Comparison of ENCODE assay signal across 8 cellular contexts in the genomic region with DNA sequence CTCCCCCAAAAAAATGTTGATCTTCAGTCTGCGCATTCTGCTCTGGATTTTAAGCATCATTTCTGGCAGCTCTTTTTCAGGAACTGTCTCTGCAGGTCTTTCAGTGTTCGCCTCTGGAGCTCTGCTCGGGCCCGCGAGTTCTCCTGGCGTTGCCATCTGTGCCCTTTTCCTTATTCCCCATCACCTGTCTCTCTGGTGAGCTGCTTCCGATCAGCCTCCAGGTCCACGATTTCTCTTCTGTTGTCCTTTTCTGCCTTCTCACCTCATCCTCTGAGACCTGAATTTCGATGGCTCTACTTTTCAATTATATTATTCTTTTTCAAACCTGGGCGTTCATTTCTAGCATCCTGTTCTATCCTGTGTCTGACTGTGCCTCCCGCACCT. TPM values are rescaled to one million over a fixed set of nuclear protein-coding genes. Genes with fewer than 3 reads are reported as not detected.
DNase-seq lines count a peak whose midpoint lies in the region; ATAC-seq and TF ChIP-seq lines count a peak whose summit lies in the region.

No MANE protein-coding gene starts in this region.

- H3K4me1 ChIP-seq in left ventricle myocardium inferior, result peaks cover 37% of the 10 kb centered on the region
- no peaks in the 10 kb centered on the region for H3K4me1 ChIP-seq in mesendoderm (ENCODE audit: control insufficient read depth, low read depth, low read length)
- peaks cover 23% of the 10 kb centered on the region for H3K4me1 ChIP-seq in vagina

- no peak overlapping the region for H4K8ac ChIP-seq in mesendoderm (ENCODE audit: low read depth, low read length)

- no peaks in the 10 kb centered on the region for H3K79me2 ChIP-seq in mesendoderm (ENCODE audit: control insufficient read depth, insufficient read depth, low read length)

- TF ChIP-seq CTCF in left ventricle myocardium inferior (IDR thresholded peaks at IDR 0.05; ENCODE audit: borderline replicate concordance), result no peak
- TF ChIP-seq CTCF in brain microvascular endothelial cell (IDR thresholded peaks at IDR 0.05; ENCODE audit: low read depth, low read length, missing control alignments), result no peak
- no peak for TF ChIP-seq CTCF in vagina (IDR thresholded peaks at IDR 0.05)

- in situ Hi-C loops in brain microvascular endothelial cell (cut with HindIII; ENCODE audit: low pct_ligation_motif_present, low sequenced_read_pairs), result no loop called here

- no peaks in the 10 kb centered on the region for H3K27me3 ChIP-seq in left ventricle myocardium inferior (ENCODE audit: low read depth)
- no peaks in the 10 kb centered on the region for H3K27me3 ChIP-seq in brain microvascular endothelial cell (replicated peaks)
- H3K27me3 ChIP-seq in mesendoderm (ENCODE audit: insufficient read depth, low read length, poor library complexity), result no peaks in the 10 kb centered on the region
- no peaks in the 10 kb centered on the region for H3K27me3 ChIP-seq in vagina

- ATAC-seq in Right ventricle myocardium inferior, result no peak
- no peak for ATAC-seq in GM18861 (IDR thresholded peaks at IDR 0.05; ENCODE audit: unreplicated experiment)

- H3K4ac ChIP-seq in mesendoderm (ENCODE audit: low read depth, low read length), result no peak overlapping the region

- peak overlapping the region; percentile 57 for H3K9ac ChIP-seq in mesendoderm (ENCODE audit: low read length)

- H3K36me3 ChIP-seq in left ventricle myocardium inferior, result no peaks in the 10 kb centered on the region
- H3K36me3 ChIP-seq in brain microvascular endothelial cell (replicated peaks), result no peaks in the 10 kb centered on the region
- H3K36me3 ChIP-seq in mesendoderm (ENCODE audit: control insufficient read depth, insufficient read depth, low read length), result no peaks in the 10 kb centered on the region
- no peaks in the 10 kb centered on the region for H3K36me3 ChIP-seq in vagina

- peak overlapping the region; percentile 94 for H3K4me3 ChIP-seq in left ventricle myocardium inferior
- peak overlapping the region; percentile 71 for H3K4me3 ChIP-seq in brain microvascular endothelial cell (ENCODE audit: low read depth, low read length)
- peak overlapping the region; percentile 22 for H3K4me3 ChIP-seq in mesendoderm (ENCODE audit: low read length)
- peak overlapping the region; percentile 78 to 94 for H3K4me3 ChIP-seq in vagina

- H3K27ac ChIP-seq in left ventricle myocardium inferior (replicated peaks), result peak overlapping the region; percentile 96
- H3K27ac ChIP-seq in brain microvascular endothelial cell, result peak overlapping the region; percentile 76
- no peak overlapping the region for H3K27ac ChIP-seq in mesendoderm (ENCODE audit: low read depth, low read length)
- peak overlapping the region; percentile 95 for H3K27ac ChIP-seq in vagina

- intact Hi-C loops in left ventricle myocardium inferior (cut with micrococcal nuclease) (no loop called here), Right ventricle myocardium inferior (cut with DNase I) (no loop called here), vagina (cut with DNase I) (no loop called here)

- H3K23ac ChIP-seq in mesendoderm (ENCODE audit: low read length), result no peak overlapping the region

- H3K56ac ChIP-seq in mesendoderm (ENCODE audit: low read length), result peak overlapping the region; percentile 42

- H2AK5ac ChIP-seq in mesendoderm (ENCODE audit: low read length), result no peak overlapping the region

- no peak overlapping the region for H2BK15ac ChIP-seq in mesendoderm (replicated peaks; ENCODE audit: low read depth)

- DNase-seq in left ventricle myocardium inferior, result no peak
- no peak for DNase-seq in Right ventricle myocardium inferior (ENCODE audit: missing footprints)
- no peak for DNase-seq in brain microvascular endothelial cell
- DNase-seq in mesendoderm, result no peak
- no peak for DNase-seq in vagina (ENCODE audit: extremely low spot score in 2 of 2)
- no peak for DNase-seq in NCI-H2029 (lab: John Stamatoyannopoulos, UW)
- DNase-seq in NCI-H1694 treated with DMSO at 0.1 percent for 48 hours (lab: John Stamatoyannopoulos, UW), result no peak

- H4K5ac ChIP-seq in mesendoderm (ENCODE audit: low read length), result no peak overlapping the region

- WGBS in mesendoderm (ENCODE audit: extremely low coverage, insufficient coverage, low lambda C conversion rate), result no CpG with 5 or more reads among the region's 11 CpGs

- H3K79me1 ChIP-seq in mesendoderm (ENCODE audit: low read length), result no peaks in the 10 kb centered on the region

- H2BK120ac ChIP-seq in mesendoderm (ENCODE audit: low read depth, low read length), result no peak overlapping the region

- H3K4me2 ChIP-seq in mesendoderm (ENCODE audit: low read length), result peak overlapping the region; percentile 51

- H3K18ac ChIP-seq in mesendoderm (ENCODE audit: low read length), result no peak overlapping the region

- H2BK5ac ChIP-seq in mesendoderm (ENCODE audit: low read length), result no peak overlapping the region

- H3K9me3 ChIP-seq in left ventricle myocardium inferior (replicated peaks) (no peaks in the 10 kb centered on the region), vagina (no peaks in the 10 kb centered on the region)

- TF ChIP-seq POLR2A in vagina (IDR thresholded peaks at IDR 0.05), result no peak

RNA-seq across cellular contexts. Expression of a gene that starts 0.6 kb away (rescaled TPM):
- 110 TPM for total RNA-seq in left ventricle myocardium inferior
- total RNA-seq in Right ventricle myocardium inferior, result 112 TPM
- polyA plus RNA-seq in mesendoderm (2013, experiment 1 of 2), result 3.3 TPM
- polyA plus RNA-seq in mesendoderm (2013, experiment 2 of 2), result 3.3 TPM
- 71.5 TPM for total RNA-seq in vagina

RNA-seq across cellular contexts. Expression of a gene that starts 41.7 kb away (rescaled TPM):
- total RNA-seq in left ventricle myocardium inferior (166 TPM), Right ventricle myocardium inferior (172 TPM), vagina (135 TPM)
- polyA plus RNA-seq in mesendoderm (2013, experiment 1 of 2), result 198 TPM
- polyA plus RNA-seq in mesendoderm (2013, experiment 2 of 2), result 199 TPM

Comparison
In these comparisons a context has a peak if more than half of its experiments do, and no peak if none do; other contexts are left out.
1. H3K4me3 ChIP-seq: peak in every context shown above with its lines; median percentile 94 in left ventricle myocardium inferior; 86 in vagina; 71 in brain microvascular endothelial cell; 22 in mesendoderm.